In genomic region chr11:32893947-32894827, GRCh38 we compare ENCODE assay signal across 8 cellular contexts. TPM values are rescaled to one million over a fixed set of nuclear protein-coding genes. Genes with fewer than 3 reads are reported as not detected.
A peak's percentile ranks its signal among the peaks of the same experiment; 100 is the strongest.
DNase-seq lines count a peak whose midpoint lies in the region; ATAC-seq and TF ChIP-seq lines count a peak whose summit lies in the region.

No MANE protein-coding gene starts in this region.

- no peak for ATAC-seq in GM18498 (IDR thresholded peaks at IDR 0.05; ENCODE audit: unreplicated experiment)

- TF ChIP-seq CTCF in brain microvascular endothelial cell (IDR thresholded peaks at IDR 0.05; ENCODE audit: low read depth, low read length, missing control alignments), result no peak

- H3K36me3 ChIP-seq in brain microvascular endothelial cell (replicated peaks), result no peaks in the 10 kb centered on the region

- no peaks in the 10 kb centered on the region for H3K27me3 ChIP-seq in brain microvascular endothelial cell (replicated peaks)

- in situ Hi-C loops in brain microvascular endothelial cell (cut with HindIII; ENCODE audit: low pct_ligation_motif_present, low sequenced_read_pairs), result no loop called here

- peak overlapping the region; percentile 66 for H3K27ac ChIP-seq in brain microvascular endothelial cell

- H3K4me3 ChIP-seq in brain microvascular endothelial cell (ENCODE audit: low read depth, low read length), result peak overlapping the region; percentile 87
- H3K4me3 ChIP-seq in iPS-11a (ENCODE audit: low read depth, low read length), result peak overlapping the region; percentile 82

- peak; percentile 8 for DNase-seq in activated T-cell treated with anti-CD3 and anti-CD28 coated beads for 24 hours (ENCODE audit: low read depth)
- DNase-seq in activated T-cell treated with anti-CD3 and anti-CD28 coated beads, Interleukin-2, amount 50 U/mL, for 1 hour, result no peak
- DNase-seq in LHCN-M2 (ENCODE audit: low read depth), result peak; percentile 87
- peak; percentile 96 for DNase-seq in RKO (ENCODE audit: low spot score)
- DNase-seq in brain microvascular endothelial cell, result peak; percentile 70
- peak; percentile 72 for DNase-seq in retina

RNA-seq across cellular contexts. Expression of gene QSER1, which starts 1.6 kb away (rescaled TPM):
- total RNA-seq in LHCN-M2 (2014; rRNA removed), result 24.3 and 30.2 TPM in 2 replicates
- polyA plus RNA-seq in LHCN-M2 (2012), result 4.8 TPM
